8 cellular contexts compared by ENCODE assay signal in genomic region chr1:248906741-248907661, GRCh38. TPM values are rescaled to one million over a fixed set of nuclear protein-coding genes. Genes with fewer than 3 reads are reported as not detected.
DNase-seq lines count a peak whose midpoint lies in the region; FAIRE-seq and TF ChIP-seq lines count a peak whose summit lies in the region.

No MANE protein-coding gene starts in this region.

- no CpG with 5 or more reads among the region's 19 CpGs for WGBS in H9 (ENCODE audit: extremely low coverage, insufficient read length, low lambda C conversion rate)

- peak overlapping the region; percentile 57 for H4K91ac ChIP-seq in H9 (ENCODE audit: insufficient read length, low read depth, low read length)

- dilution Hi-C loops in endothelial cell of umbilical vein (cut with MboI; ENCODE audit: extremely low pct_ligation_motif_present, low sequenced_read_pairs) = no loop called here

- H3K4me2 ChIP-seq in H9 (ENCODE audit: insufficient read depth, insufficient read length, low read length) (peak overlapping the region; percentile 98), OCI-LY3 (ENCODE audit: low read length) (peak overlapping the region; percentile 67), endothelial cell of umbilical vein (ENCODE audit: insufficient read depth, low read length) (peak overlapping the region; percentile 89)

- H3K9ac ChIP-seq in H9 (ENCODE audit: extremely low read depth, insufficient read length, low read length) (peak overlapping the region; percentile 99), OCI-LY3 (ENCODE audit: low read length) (peak overlapping the region; percentile 63), endothelial cell of umbilical vein (replicated peaks; ENCODE audit: extremely low read depth, insufficient read depth, low read length) (peak overlapping the region; percentile 87)

- H3K27me3 Mint-ChIP-seq in H9 (ENCODE audit: low read depth) (no peaks in the 10 kb centered on the region), nephron (ENCODE audit: low read depth) (no peaks in the 10 kb centered on the region)

- H3K4me1 ChIP-seq in H9 (ENCODE audit: insufficient read depth, low read length) = peaks cover 8% of the 10 kb centered on the region
- H3K4me1 ChIP-seq in OCI-LY3 (ENCODE audit: low read length) = peaks cover 13% of the 10 kb centered on the region; the same call in 1 of the 2 replicates
- peaks cover 9% of the 10 kb centered on the region for H3K4me1 ChIP-seq in endothelial cell of umbilical vein (ENCODE audit: control insufficient read depth, extremely low read depth, insufficient read depth, low read length)

- no peaks in the 10 kb centered on the region; the same call in 1 of the 2 replicates for H3K79me2 ChIP-seq in H9 (ENCODE audit: insufficient read depth, low read length)
- peaks cover 5% of the 10 kb centered on the region; the same call in 1 of the 2 replicates for H3K79me2 ChIP-seq in OCI-LY3 (ENCODE audit: low read length)
- no peaks in the 10 kb centered on the region for H3K79me2 ChIP-seq in endothelial cell of umbilical vein (ENCODE audit: control insufficient read depth, insufficient read depth, low read length)

- no peak overlapping the region for H4K8ac ChIP-seq in H9 (replicated peaks; ENCODE audit: insufficient read length, low read depth, low read length)

- H3K36me3 ChIP-seq in OCI-LY3 (replicated peaks; ENCODE audit: low read depth, low read length) (no peaks in the 10 kb centered on the region), endothelial cell of umbilical vein (ENCODE audit: control insufficient read depth in 2 of 2, extremely low read depth in 1 of 2, insufficient read depth in 2 of 2, low read length in 2 of 2) (no peaks in the 10 kb centered on the region)

- CTCF ChIA-PET in endothelial cell of umbilical vein (lab: Charles Lee) = no interaction called here

- peak overlapping the region; percentile 73 for H2BK5ac ChIP-seq in H9 (ENCODE audit: insufficient read length, low read length)

- no peak overlapping the region; the same call in 1 of the 2 replicates for H3K4ac ChIP-seq in H9 (ENCODE audit: low read depth, low read length)

- no peak overlapping the region for H2BK15ac ChIP-seq in H9 (ENCODE audit: low read depth, low read length)

- peak overlapping the region; percentile 51 for H2BK120ac ChIP-seq in H9 (ENCODE audit: low read depth, low read length, poor library complexity, severe bottlenecking)

- H3K79me1 ChIP-seq in H9 (ENCODE audit: insufficient read depth, low read depth, low read length, poor library complexity, severe bottlenecking) = no peaks in the 10 kb centered on the region

- peaks cover 36 to 37% of the 10 kb centered on the region in 2 experiments for H3K4me1 Mint-ChIP-seq in H9
- peaks cover 32% of the 10 kb centered on the region for H3K4me1 Mint-ChIP-seq in nephron

- H3K9me3 ChIP-seq in H9 (ENCODE audit: control insufficient read depth, low read depth, low read length) = no peaks in the 10 kb centered on the region
- no peaks in the 10 kb centered on the region for H3K9me3 ChIP-seq in OCI-LY3 (ENCODE audit: insufficient read depth, low read length)
- no peaks in the 10 kb centered on the region for H3K9me3 ChIP-seq in endothelial cell of umbilical vein (replicated peaks; ENCODE audit: control insufficient read depth, insufficient read depth, low read length)

- H3K27ac Mint-ChIP-seq in H9 (peak overlapping the region; percentile 99 to 100 (median 100)), nephron (peak overlapping the region; percentile 97 to 100 (median 99))

- no peaks in the 10 kb centered on the region for H3K27me3 ChIP-seq in H9 (ENCODE audit: insufficient read depth, low read length)
- H3K27me3 ChIP-seq in OCI-LY3 (ENCODE audit: low read depth, low read length) = no peaks in the 10 kb centered on the region
- H3K27me3 ChIP-seq in endothelial cell of umbilical vein (ENCODE audit: control insufficient read depth in 2 of 2, insufficient read depth in 2 of 2, low read length in 2 of 2) = no peaks in the 10 kb centered on the region

- H2BK12ac ChIP-seq in H9 (ENCODE audit: insufficient read length, low read depth, low read length) = peak overlapping the region; percentile 86

- DNase-seq in H9 (no peak), endothelial cell of umbilical vein (ENCODE audit: low read depth, low spot score) (no peak), NCI-H748 (lab: John Stamatoyannopoulos, UW; ENCODE audit: unreplicated experiment) (no peak), NCI-H187 (lab: John Stamatoyannopoulos, UW) (no peak)
- DNase-seq in activated CD8-positive, alpha-beta memory T cell treated with anti-CD3 and anti-CD28 coated beads for 24 hours = no peak

- POLR2A ChIA-PET in endothelial cell of umbilical vein (lab: Charles Lee) = no interaction called here

- H3K27ac ChIP-seq in H9 (ENCODE audit: insufficient read length, low read depth, low read length) (peak overlapping the region; percentile 92), OCI-LY3 (ENCODE audit: low read length) (no peak overlapping the region), endothelial cell of umbilical vein (ENCODE audit: insufficient read depth, low read depth, low read length) (peak overlapping the region; percentile 76)

- H3K9me3 Mint-ChIP-seq in H9 (no peaks in the 10 kb centered on the region; a peak in 2 of 5 replicates), nephron (no peaks in the 10 kb centered on the region)

- peak overlapping the region; percentile 93 for H4K5ac ChIP-seq in H9 (ENCODE audit: insufficient read length, low read depth, low read length)

- TF ChIP-seq CTCF in GM12875 (IDR thresholded peaks at IDR 0.05; ENCODE audit: borderline replicate concordance, insufficient read depth, low read depth, low read length) (no peak), H9 (conservative IDR thresholded peaks at IDR 0.05) (no peak), OCI-LY3 (IDR thresholded peaks at IDR 0.05; ENCODE audit: low read depth, low read length) (no peak), endothelial cell of umbilical vein (IDR thresholded peaks at IDR 0.05; ENCODE audit: extremely low read depth in 1 of 2, insufficient read depth in 1 of 2, low read depth in 1 of 2, low read length in 2 of 2) (no peak), nephron (IDR thresholded peaks at IDR 0.05; ENCODE audit: unreplicated experiment in 3 of 3) (no peak)

- H2AK5ac ChIP-seq in H9 (ENCODE audit: insufficient read length, low read length) = no peak overlapping the region

- H3K56ac ChIP-seq in H9 (ENCODE audit: insufficient read length, low read depth, low read length) = peak overlapping the region; percentile 95

- H3K4me3 Mint-ChIP-seq in H9 (peak overlapping the region; percentile 95 to 98), nephron (peak overlapping the region; percentile 95 to 99 (median 99))

- H3K9me1 ChIP-seq in endothelial cell of umbilical vein (replicated peaks; ENCODE audit: control insufficient read depth, extremely low read depth, insufficient read depth, low read length) = no peaks in the 10 kb centered on the region

- intact Hi-C loops in endothelial cell of umbilical vein (cut with micrococcal nuclease) = loop anchor here (1.0 kb wide), 6 partner anchors 17 to 81 kb away; partner anchors contain the start of genes ZNF672 and ZNF692

- H3K18ac ChIP-seq in H9 (ENCODE audit: insufficient read length, low read depth, low read length) = peak overlapping the region; percentile 95

- no peak for TF ChIP-seq POLR2A in endothelial cell of umbilical vein (IDR thresholded peaks at IDR 0.05; ENCODE audit: low read depth, low read length)

- H3K14ac ChIP-seq in H9 (ENCODE audit: insufficient read depth, low read length) = peak overlapping the region; percentile 90; the same call in 1 of the 2 replicates

- BruUV-seq in endothelial cell of umbilical vein (replicated peaks; lab: Mats Ljungman, UMichigan) = TSS peak; percentile 71

- no peaks in the 10 kb centered on the region for H4K20me1 ChIP-seq in H9 (ENCODE audit: control insufficient read depth, insufficient read depth, insufficient read length)
- no peaks in the 10 kb centered on the region for H4K20me1 ChIP-seq in OCI-LY3 (ENCODE audit: insufficient read depth, low read length)
- no peaks in the 10 kb centered on the region for H4K20me1 ChIP-seq in endothelial cell of umbilical vein (replicated peaks; ENCODE audit: control insufficient read depth, extremely low read depth, insufficient read depth, low read length)

- peaks cover 14 to 22% (median 15%) of the 10 kb centered on the region in 3 experiments for H3K36me3 Mint-ChIP-seq in H9 (ENCODE audit: insufficient read depth in 1 of 3, low read depth in 3 of 3)
- H3K36me3 Mint-ChIP-seq in nephron (ENCODE audit: low read depth) = peaks cover 25% of the 10 kb centered on the region

- peaks cover 10% of the 10 kb centered on the region for H3K23me2 ChIP-seq in H9 (ENCODE audit: insufficient read length, low read depth, low read length, poor library complexity, severe bottlenecking)

- peak overlapping the region; percentile 73 for H3T11ph ChIP-seq in H9 (ENCODE audit: low read length)

- FAIRE-seq in endothelial cell of umbilical vein (lab: Jason Lieb, UNC) = peak; percentile 15

- peak overlapping the region; percentile 70 for H3K4me3 ChIP-seq in GM12875 (ENCODE audit: low read depth, low read length)
- H3K4me3 ChIP-seq in OCI-LY3 (ENCODE audit: low read length) = peak overlapping the region; percentile 83
- peak overlapping the region; percentile 52 to 74 (median 59) for H3K4me3 ChIP-seq in endothelial cell of umbilical vein (replicated peaks in 1 of 3; ENCODE audit: insufficient read depth in 1 of 3, low read depth in 1 of 3, low read length in 3 of 3)

- H2BK20ac ChIP-seq in H9 (ENCODE audit: low read depth, low read length, poor library complexity, severe bottlenecking) = no peak overlapping the region

- H3K23ac ChIP-seq in H9 (ENCODE audit: insufficient read length, low read depth, low read length) = no peak overlapping the region

- H2AFZ ChIP-seq in H9 (ENCODE audit: low read length) (no peak overlapping the region), OCI-LY3 (ENCODE audit: low read depth, low read length) (peak overlapping the region; percentile 55; the same call in 1 of the 2 replicates), endothelial cell of umbilical vein (ENCODE audit: low read depth, low read length) (peak overlapping the region; percentile 96)

RNA-seq across cellular contexts. Expression of gene PGBD2, which starts 1.0 kb away (rescaled TPM):
- total RNA-seq in H9 (2021) (10.4 and 10.6 TPM in 2 replicates), endothelial cell of umbilical vein (5.2 and 5.9 TPM in 2 replicates)
- polyA plus RNA-seq in endothelial cell of umbilical vein = 5.4 and 6.1 TPM in 2 replicates
- polyA plus RNA-seq in endothelial cell of umbilical vein (2011; cell fraction: cytosol; rRNA removed) = 4.9 and 5.2 TPM in 2 replicates
- polyA plus RNA-seq in endothelial cell of umbilical vein (2011; cell fraction: nucleus; rRNA removed) = 19.3 and 22.0 TPM in 2 replicates
- 3.5 and 5.4 TPM in 2 replicates for polyA plus RNA-seq in endothelial cell of umbilical vein (2012)
- polyA minus RNA-seq in endothelial cell of umbilical vein = 9.1 and 13.1 TPM in 2 replicates
- polyA minus RNA-seq in endothelial cell of umbilical vein (2011; cell fraction: cytosol; rRNA and poly(A)+ RNA removed) = 4.6 TPM
- polyA minus RNA-seq in endothelial cell of umbilical vein (2011; cell fraction: nucleus; rRNA and poly(A)+ RNA removed) = 4.4 and 5.6 TPM in 2 replicates

RNA-seq across cellular contexts. Expression of gene ZNF692, which starts 48.1 kb away (rescaled TPM):
- total RNA-seq in H9 (2021) (40.0 and 40.1 TPM in 2 replicates), endothelial cell of umbilical vein (36.6 and 38.6 TPM in 2 replicates)
- polyA plus RNA-seq in endothelial cell of umbilical vein = 32.6 and 33.6 TPM in 2 replicates
- 16.3 and 22.5 TPM in 2 replicates for polyA plus RNA-seq in endothelial cell of umbilical vein (2011; cell fraction: cytosol; rRNA removed)
- polyA plus RNA-seq in endothelial cell of umbilical vein (2011; cell fraction: nucleus; rRNA removed) = 241 TPM in 2 replicates
- 21.9 and 23.0 TPM in 2 replicates for polyA plus RNA-seq in endothelial cell of umbilical vein (2012)
- polyA minus RNA-seq in endothelial cell of umbilical vein = 13.2 and 18.1 TPM in 2 replicates
- polyA minus RNA-seq in endothelial cell of umbilical vein (2011; cell fraction: cytosol; rRNA and poly(A)+ RNA removed) = 12.1 TPM
- 17.5 and 21.1 TPM in 2 replicates for polyA minus RNA-seq in endothelial cell of umbilical vein (2011; cell fraction: nucleus; rRNA and poly(A)+ RNA removed)
